In the genomic region with DNA sequence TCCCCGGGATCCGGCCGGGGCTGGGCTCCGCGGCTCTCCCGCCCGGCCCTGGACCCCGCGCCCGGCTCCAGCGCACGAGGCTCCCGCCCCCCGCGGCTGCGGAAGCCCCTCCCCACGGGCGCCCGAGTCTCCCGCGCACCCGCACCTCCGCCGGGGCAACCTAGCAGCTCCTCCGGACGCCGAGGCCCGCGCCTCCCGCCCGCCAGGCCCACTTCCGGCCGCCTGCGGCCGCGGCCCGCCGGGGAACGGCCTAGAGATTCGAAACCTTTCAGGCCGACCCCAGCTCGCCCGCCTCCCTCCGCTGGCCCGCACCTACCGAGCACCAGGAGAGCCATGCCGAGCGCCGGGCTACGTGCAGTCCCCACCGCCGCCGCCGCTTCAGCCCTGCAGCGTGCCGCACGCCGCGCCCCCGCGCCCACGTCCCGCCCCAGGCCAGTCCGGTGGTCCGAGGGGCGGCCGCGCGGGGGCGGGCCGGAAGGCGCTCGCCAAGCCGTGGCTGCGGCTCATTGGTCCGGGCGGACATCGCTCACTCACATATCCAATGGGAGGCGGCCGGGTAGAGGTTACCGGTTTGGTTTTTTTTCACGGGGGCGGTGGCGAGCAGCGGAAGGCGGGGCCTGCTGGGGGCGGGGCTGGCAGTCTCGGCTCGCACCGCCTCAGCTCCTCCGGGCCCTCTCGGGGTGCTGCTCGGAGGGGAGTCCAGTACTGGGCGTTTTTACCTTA, we compare ENCODE assay signal across 8 cellular contexts. TPM values are rescaled to one million over a fixed set of nuclear protein-coding genes. Genes with fewer than 3 reads are reported as not detected.
A peak's percentile ranks its signal among the peaks of the same experiment; 100 is the strongest.
DNase-seq lines count a peak whose midpoint lies in the region; ATAC-seq, FAIRE-seq and TF ChIP-seq lines count a peak whose summit lies in the region.

PDIA6 (minus strand) TSS at position 424 of the 723 bp plus-strand sequence; CDS start at position 335, 89 bp downstream.

- H3K36me3 ChIP-seq in WERI-Rb-1 (peaks cover 44% of the 10 kb centered on the region), breast epithelium (no peaks in the 10 kb centered on the region), small intestine (ENCODE audit: control insufficient read depth in 2 of 2, insufficient read depth in 2 of 2, low read length in 2 of 2) (peaks cover 0 to 2% of the 10 kb centered on the region in 2 donors)

- CTCF ChIA-PET in AG04450 (lab: Charles Lee) = interaction anchor here (0.6 to 1.9 kb wide), 3 partner anchors 20 to 772 kb away, joined by 3 to 7 read pairs (median 5); no protein-coding TSS in a partner anchor

- intact Hi-C loops in breast epithelium (cut with DNase I; ENCODE audit: low total_unique reads) = no loop called here

- FAIRE-seq in small intestine (lab: Jason Lieb, UNC) = no peak

- H3K4me1 ChIP-seq in breast epithelium (no peaks in the 10 kb centered on the region), small intestine (ENCODE audit: control insufficient read depth in 2 of 2, insufficient read depth in 1 of 2, low read depth in 1 of 2, low read length in 1 of 2) (peaks cover 3 to 22% of the 10 kb centered on the region in 2 donors)

- peak; percentile 90 for DNase-seq in AG04450 (ENCODE audit: low read depth, low spot score)
- DNase-seq in NCI-H2227 (lab: John Stamatoyannopoulos, UW; ENCODE audit: unreplicated experiment) = peak; percentile 98
- peak; percentile 99 for DNase-seq in WERI-Rb-1
- DNase-seq in breast epithelium (ENCODE audit: low spot score in 2 of 2) = peak; percentile 94 to 95
- peak; percentile 98 for DNase-seq in iPS-NIHi11 (ENCODE audit: low spot score)
- peak; percentile 97 for DNase-seq in small intestine

- 0 to 1% (median 0%) methylated on average over 68 to 94 of the region's 94 CpGs for WGBS in small intestine, 3 donors

- H3K9me3 ChIP-seq in AG04450 (ENCODE audit: control insufficient read depth, insufficient read depth, low read length) (no peaks in the 10 kb centered on the region), WERI-Rb-1 (ENCODE audit: severe bottlenecking) (no peaks in the 10 kb centered on the region), breast epithelium (no peaks in the 10 kb centered on the region), small intestine (ENCODE audit: control insufficient read depth, low read depth) (no peaks in the 10 kb centered on the region)

- TF ChIP-seq POLR2A in breast epithelium (IDR thresholded peaks at IDR 0.05) = no peak

- H3K27me3 ChIP-seq in AG04450 (ENCODE audit: control insufficient read depth, insufficient read depth, low read length) = peaks cover 9% of the 10 kb centered on the region
- no peaks in the 10 kb centered on the region for H3K27me3 ChIP-seq in WERI-Rb-1 (ENCODE audit: insufficient read depth, low read depth, severe bottlenecking)
- H3K27me3 ChIP-seq in breast epithelium = no peaks in the 10 kb centered on the region
- H3K27me3 ChIP-seq in small intestine (ENCODE audit: control insufficient read depth in 2 of 2, insufficient read depth in 2 of 2, low read length in 2 of 2) = no peaks in the 10 kb centered on the region

- TF ChIP-seq CTCF in AG04450 (IDR thresholded peaks at IDR 0.05; ENCODE audit: low read depth, low read length) (no peak), WERI-Rb-1 (IDR thresholded peaks at IDR 0.05; ENCODE audit: low read depth, low read length) (no peak), breast epithelium (IDR thresholded peaks at IDR 0.05) (no peak)

- POLR2A ChIA-PET in AG04450 (lab: Yijun Ruan, JAX) = interaction anchor here (0.6 to 1.1 kb wide), 4 partner anchors 19 to 321 kb away, joined by 3 to 4 read pairs (median 4); partner anchors contain the start of gene NOL10

- H3K4me3 ChIP-seq in AG04450 (ENCODE audit: low read depth, low read length) = peak within 1 kb of the TSS; percentile 80
- H3K4me3 ChIP-seq in WERI-Rb-1 (ENCODE audit: low read depth, low read length) = peak within 1 kb of the TSS; percentile 81
- H3K4me3 ChIP-seq in breast epithelium = peak within 1 kb of the TSS; percentile 81 to 99 (median 90)
- peak within 1 kb of the TSS; percentile 80 to 97 for H3K4me3 ChIP-seq in small intestine (ENCODE audit: low read depth in 1 of 2, low read length in 2 of 2)

- H3K27ac ChIP-seq in AG04450 (ENCODE audit: low read depth, low read length) = peak within 1 kb of the TSS; percentile 47
- peak within 1 kb of the TSS; percentile 98 for H3K27ac ChIP-seq in WERI-Rb-1
- peak within 1 kb of the TSS; percentile 95 to 97 for H3K27ac ChIP-seq in breast epithelium
- peak within 1 kb of the TSS; percentile 79 to 89 for H3K27ac ChIP-seq in small intestine (ENCODE audit: low read depth in 1 of 2, low read length in 1 of 2)

- ATAC-seq in GM18909 (IDR thresholded peaks at IDR 0.05; ENCODE audit: poor library complexity, unreplicated experiment) = peak; percentile 92
- ATAC-seq in HG03159 (IDR thresholded peaks at IDR 0.05; ENCODE audit: unreplicated experiment) = peak; percentile 92

RNA-seq across cellular contexts. Expression of gene PDIA6, which starts in this region (rescaled TPM):
- polyA plus RNA-seq in AG04450 (2011; rRNA removed) (345 and 487 TPM in 2 replicates), small intestine (100 to 1,000 TPM in 1 of 3 donors, 10 to 100 TPM in 2; 24.4 to 311 (median 45.9) TPM)
- 151 and 185 TPM in 2 replicates for polyA minus RNA-seq in AG04450 (2011; rRNA and poly(A)+ RNA removed)
- 100 to 1,000 TPM in 2 of 3 donors, 10 to 100 TPM in 1; 84.7 to 118 (median 108) TPM for total RNA-seq in breast epithelium

Comparison
In these comparisons a context has a peak if more than half of its experiments do, and no peak if none do; other contexts are left out.
1. Peak in every context shown above with its lines: DNase-seq, ATAC-seq, H3K4me3 ChIP-seq and H3K27ac ChIP-seq.
2. H3K27ac ChIP-seq: peak in every context shown above with its lines; median percentile 98 in WERI-Rb-1; 96 in breast epithelium; 84 in small intestine; 47 in AG04450.